Comparison of ENCODE assay signal across 2 cellular contexts in genomic region chr20:45047581-45048119, GRCh38.
TF ChIP-seq lines count a peak whose summit lies in the region.

No MANE protein-coding gene starts in this region.

TF ChIP-seq in IMR-90, 13 proteins besides CTCF, POLR2A, EP300 and RAD21:
- TF ChIP-seq RCOR1 (IDR thresholded peaks at IDR 0.05; ENCODE audit: insufficient replicate concordance, low read length) (no peak), MAZ (IDR thresholded peaks at IDR 0.05; ENCODE audit: borderline replicate concordance, low read depth, low read length) (no peak), MXI1 (IDR thresholded peaks at IDR 0.05; ENCODE audit: borderline replicate concordance, low read depth, low read length) (no peak), SMC3 (IDR thresholded peaks at IDR 0.05; ENCODE audit: low read depth, low read length) (no peak), RFX5 (IDR thresholded peaks at IDR 0.05; ENCODE audit: low read depth, low read length) (no peak), NFE2L2 (IDR thresholded peaks at IDR 0.05; ENCODE audit: low read depth, low read length) (no peak), FOS (IDR thresholded peaks at IDR 0.05; ENCODE audit: low read depth, low read length) (no peak), ELK1 (IDR thresholded peaks at IDR 0.05; ENCODE audit: borderline replicate concordance, low read depth, low read length) (no peak)

TF ChIP-seq in WTC11, 78 proteins besides CTCF, POLR2A, EP300 and RAD21:
- TF ChIP-seq ERG (CRISPR knock-in tag; IDR thresholded peaks at IDR 0.05), result no peak
- no peak for TF ChIP-seq ETV6 (CRISPR knock-in tag; IDR thresholded peaks at IDR 0.05)
- no peak for TF ChIP-seq ZNF219 (CRISPR knock-in tag; IDR thresholded peaks at IDR 0.05; ENCODE audit: borderline replicate concordance)
- TF ChIP-seq ZNF416 (CRISPR knock-in tag; IDR thresholded peaks at IDR 0.05), result no peak
- no peak for TF ChIP-seq ATF3 (CRISPR knock-in tag; conservative IDR thresholded peaks at IDR 0.05)
- TF ChIP-seq FOXP1 (CRISPR knock-in tag; IDR thresholded peaks at IDR 0.05; ENCODE audit: borderline replicate concordance), result no peak
- no peak for TF ChIP-seq NFATC4 (CRISPR knock-in tag; IDR thresholded peaks at IDR 0.05)
- TF ChIP-seq FOXJ3 (CRISPR knock-in tag; IDR thresholded peaks at IDR 0.05; ENCODE audit: borderline replicate concordance), result no peak
- no peak for TF ChIP-seq GTF2I (CRISPR knock-in tag; conservative IDR thresholded peaks at IDR 0.05)
